8 cellular contexts compared by ENCODE assay signal in genomic region chr18:58761241-58761969, GRCh38.
DNase-seq lines count a peak whose midpoint lies in the region; ATAC-seq and TF ChIP-seq lines count a peak whose summit lies in the region.

No MANE protein-coding gene starts in this region.

- no peak for TF ChIP-seq POLR2A in gastroesophageal sphincter (IDR thresholded peaks at IDR 0.05)

- peak; percentile 75 for DNase-seq in GM13976 (ENCODE audit: low spot score)
- no peak for DNase-seq in left cardiac atrium
- DNase-seq in stimulated activated naive CD4-positive, alpha-beta T cell (lab: John Stamatoyannopoulos, UW): no peak
- DNase-seq in cerebellar nuclear complex (lab: John Stamatoyannopoulos, UW): no peak
- DNase-seq in NCI-H2227 treated with DMSO at 0.1 percent for 48 hours (lab: John Stamatoyannopoulos, UW): no peak

- intact Hi-C loops in left cardiac atrium (cut with DNase I): loop anchor here (5.0 kb wide), 2 partner anchors 169 to 234 kb away; no protein-coding TSS in a partner anchor

- no peak overlapping the region for H3K27ac ChIP-seq in gastroesophageal sphincter

- ATAC-seq in GM21423 (IDR thresholded peaks at IDR 0.05; ENCODE audit: unreplicated experiment) (peak; percentile 69), HG03457 (IDR thresholded peaks at IDR 0.05; ENCODE audit: unreplicated experiment) (peak; percentile 53), left cardiac atrium (peak; percentile 37 to 39), gastroesophageal sphincter (no peak)

- H3K27me3 ChIP-seq in gastroesophageal sphincter: peaks cover 24% of the 10 kb centered on the region

- in situ Hi-C loops in GM13976 (cut with MboI; ENCODE audit: low sequenced_read_pairs, unreplicated experiment): loop anchor here (5.0 to 25.0 kb wide), 3 partner anchors 234 to 574 kb away; no protein-coding TSS in a partner anchor

- no peaks in the 10 kb centered on the region for H3K9me3 ChIP-seq in gastroesophageal sphincter

- no peak for TF ChIP-seq CTCF in GM13976 (IDR thresholded peaks at IDR 0.05; ENCODE audit: borderline replicate concordance, control extremely low read depth, extremely low read depth, insufficient read depth, missing control alignments)
- no peak for TF ChIP-seq CTCF in gastroesophageal sphincter (IDR thresholded peaks at IDR 0.05)

- no peaks in the 10 kb centered on the region for H3K36me3 ChIP-seq in gastroesophageal sphincter

- 52 to 64% methylated on average over 12 to 14 of the region's 14 CpGs for WGBS in gastroesophageal sphincter (ENCODE audit: low coverage in 1 of 2), 2 donors

- no peak for TF ChIP-seq EP300 in gastroesophageal sphincter (IDR thresholded peaks at IDR 0.05)

- H3K4me1 ChIP-seq in gastroesophageal sphincter: peaks cover 0 to 19% (median 0%) of the 10 kb centered on the region in 3 donors

- H3K4me3 ChIP-seq in gastroesophageal sphincter: no peak overlapping the region
